ENCODE assay signal across 11 cellular contexts in genomic region chr6:8556370-8557018, GRCh38.
DNase-seq lines count a peak whose midpoint lies in the region; ATAC-seq and TF ChIP-seq lines count a peak whose summit lies in the region.
"Had no signal": no experiment of that assay in that cellular context is flagged by ENCODE, and none has a peak within 500 bp of the region (broad histone marks: within the 10 kb centered on the region; RNA-seq: fewer than 3 reads in every experiment).

No MANE protein-coding gene starts in this region.

- H3K27me3 ChIP-seq in IMR-90 (ENCODE audit: control insufficient read depth, insufficient read depth, low read length) (no peaks in the 10 kb centered on the region), foreskin keratinocyte (no peaks in the 10 kb centered on the region)
- H3K27me3 ChIP-seq: gastroesophageal sphincter had no signal

- WGBS in IMR-90 (ENCODE audit: extremely low coverage in 2 of 2, insufficient read length in 1 of 2), 2 experiments: no CpG with 5 or more reads among the region's 1 CpG

- H3K4me3 ChIP-seq in AG10803 (ENCODE audit: low read length): no peak overlapping the region
- H3K4me3 ChIP-seq in IMR-90 (ENCODE audit: insufficient read depth, low read depth, low read length): no peak overlapping the region
- H3K4me3 ChIP-seq: gastroesophageal sphincter had no signal

- dilution Hi-C loops in IMR-90 (cut with HindIII; ENCODE audit: low sequenced_read_pairs, unreplicated experiment): no loop called here

- H2AK5ac ChIP-seq in IMR-90 (ENCODE audit: low read depth, low read length): no peak overlapping the region

- no peak overlapping the region for H3K56ac ChIP-seq in IMR-90 (ENCODE audit: extremely low read depth, insufficient read depth, low read length)

- TF ChIP-seq CTCF in AG10803 (conservative IDR thresholded peaks at IDR 0.05; ENCODE audit: low read length) (no peak), IMR-90 (conservative IDR thresholded peaks at IDR 0.05; ENCODE audit: low read depth, low read length) (no peak), RWPE1 (conservative IDR thresholded peaks at IDR 0.05; ENCODE audit: low read depth) (no peak), foreskin keratinocyte (conservative IDR thresholded peaks at IDR 0.05) (no peak)

- TF ChIP-seq RAD21 in IMR-90 (IDR thresholded peaks at IDR 0.05; ENCODE audit: low read length): no peak

- H2BK5ac ChIP-seq in IMR-90 (ENCODE audit: low read depth, low read length, poor library complexity, severe bottlenecking): no peak overlapping the region

- H3K4me1 ChIP-seq in IMR-90 (ENCODE audit: control insufficient read depth, insufficient read depth, low read length) (no peaks in the 10 kb centered on the region), foreskin keratinocyte (no peaks in the 10 kb centered on the region)
- H3K4me1 ChIP-seq: gastroesophageal sphincter had no signal

- no peak overlapping the region for H2AFZ ChIP-seq in IMR-90 (replicated peaks; ENCODE audit: low read length, poor library complexity)

- no peak for TF ChIP-seq POLR2A in IMR-90 (IDR thresholded peaks at IDR 0.05; ENCODE audit: low read depth, low read length)

- BruUV-seq in IMR-90 (replicated peaks; lab: Mats Ljungman, UMichigan): no TSS peak

- H3K9me1 ChIP-seq in IMR-90 (ENCODE audit: insufficient read depth, low read length): no peaks in the 10 kb centered on the region

- H3K27ac ChIP-seq in IMR-90 (ENCODE audit: insufficient read depth, low read length): no peak overlapping the region
- no peak overlapping the region for H3K27ac ChIP-seq in RWPE1
- H3K27ac ChIP-seq in foreskin keratinocyte: no peak overlapping the region
- H3K27ac ChIP-seq: gastroesophageal sphincter had no signal

- H3K9me3 ChIP-seq in IMR-90 (ENCODE audit: control insufficient read depth, insufficient read depth, low read length): peaks cover 12% of the 10 kb centered on the region
- H3K9me3 ChIP-seq: gastroesophageal sphincter had no signal

- ATAC-seq in IMR-90 (ENCODE audit: low read depth) (no peak), foreskin keratinocyte (peak; percentile 88), HG03097 (IDR thresholded peaks at IDR 0.05; ENCODE audit: low FRiP score, unreplicated experiment) (no peak)
- ATAC-seq: gastroesophageal sphincter had no signal

- POLR2A ChIA-PET in IMR-90 (lab: Charles Lee; ENCODE audit: unreplicated experiment): no interaction called here
- POLR2A ChIA-PET in RWPE1 (lab: Yijun Ruan, JAX; ENCODE audit: low non-redundant PET): no interaction called here

- H3K79me1 ChIP-seq in IMR-90 (ENCODE audit: low read depth in 1 of 2, low read length in 2 of 2): no peaks in the 10 kb centered on the region

- DNase-seq in AG10803 (ENCODE audit: low read depth): peak; percentile 3
- DNase-seq in IMR-90: peak; percentile 2
- peak; percentile 64 for DNase-seq in RWPE1 (ENCODE audit: low spot score)
- DNase-seq in foreskin keratinocyte: peak; percentile 63 to 80
- DNase-seq in mucosa of gallbladder (ENCODE audit: low spot score): no peak
- DNase-seq in stimulated activated naive CD4-positive, alpha-beta T cell treated with Interleukin-2 at 50 U/mL for 16 hours (lab: John Stamatoyannopoulos, UW): no peak
- no peak for DNase-seq in ureter (ENCODE audit: low spot score)
- DNase-seq: activated CD4-positive, CD25-positive, alpha-beta regulatory T cell treated with anti-CD3 and anti-CD28 coated beads, Interleukin-2, amount 50 U/mL, for 72 hours; activated naive CD8-positive, alpha-beta T cell treated with anti-CD3 and anti-CD28 coated beads, Interleukin-2, amount 10 ng/mL, durations not matched to agents 7 days and 5 days had no signal

- H3K36me3 ChIP-seq in IMR-90 (ENCODE audit: control insufficient read depth, insufficient read depth, low read length): no peaks in the 10 kb centered on the region
- H3K36me3 ChIP-seq: gastroesophageal sphincter had no signal

- H3K4ac ChIP-seq in IMR-90 (ENCODE audit: low read depth, low read length): no peak overlapping the region

- H2AK9ac ChIP-seq in IMR-90 (replicated peaks; ENCODE audit: low read depth, low read length, poor library complexity): no peak overlapping the region

- no peak overlapping the region for H4K5ac ChIP-seq in IMR-90 (ENCODE audit: low read depth, low read length)

- H3K23ac ChIP-seq in IMR-90 (ENCODE audit: low read depth, low read length): no peak overlapping the region

- no peak overlapping the region for H3K14ac ChIP-seq in IMR-90 (replicated peaks; ENCODE audit: low read depth, low read length)

- no peak overlapping the region for H2BK15ac ChIP-seq in IMR-90 (ENCODE audit: low read depth, low read length)

- CTCF ChIA-PET in IMR-90 (lab: Yijun Ruan, JAX): no interaction called here
- CTCF ChIA-PET in RWPE1 (lab: Yijun Ruan, JAX): no interaction called here

- no peak overlapping the region for H2BK120ac ChIP-seq in IMR-90 (ENCODE audit: low read depth, low read length)

- H3K18ac ChIP-seq in IMR-90 (ENCODE audit: low read depth, low read length): no peak overlapping the region

- no peak overlapping the region for H3K4me2 ChIP-seq in IMR-90 (ENCODE audit: low read depth, low read length)

- in situ Hi-C loops in IMR-90 (cut with MboI; ENCODE audit: low sequenced_read_pairs): no loop called here

- H4K20me1 ChIP-seq in IMR-90 (ENCODE audit: insufficient read depth, low read length): no peaks in the 10 kb centered on the region

- H4K8ac ChIP-seq in IMR-90 (ENCODE audit: low read depth in 2 of 2, low read length in 2 of 2): no peak overlapping the region

- H2BK20ac ChIP-seq in IMR-90 (ENCODE audit: low read depth, low read length): no peak overlapping the region

- no peak overlapping the region for H3K9ac ChIP-seq in IMR-90 (ENCODE audit: low read depth, low read length)

- intact Hi-C loops in IMR-90 (cut with micrococcal nuclease): no loop called here

- no peak overlapping the region for H4K91ac ChIP-seq in IMR-90 (ENCODE audit: insufficient read depth, low read depth, low read length)

TF ChIP-seq in IMR-90, 13 proteins besides CTCF, POLR2A, EP300 and RAD21:
- TF ChIP-seq NFE2L2 (IDR thresholded peaks at IDR 0.05; ENCODE audit: low read depth, low read length) (no peak), RCOR1 (IDR thresholded peaks at IDR 0.05; ENCODE audit: insufficient replicate concordance, low read length) (no peak), MXI1 (IDR thresholded peaks at IDR 0.05; ENCODE audit: borderline replicate concordance, low read depth, low read length) (no peak), ELK1 (IDR thresholded peaks at IDR 0.05; ENCODE audit: borderline replicate concordance, low read depth, low read length) (no peak), FOS (IDR thresholded peaks at IDR 0.05; ENCODE audit: low read depth, low read length) (no peak), BHLHE40 (IDR thresholded peaks at IDR 0.05; ENCODE audit: low read depth, low read length) (no peak)
TF ChIP-seq in IMR-90: peak in this region for 0.

Comparison
In these comparisons a context has a peak if more than half of its experiments do, and no peak if none do; other contexts are left out.
1. DNase-seq: peak in AG10803 (single experiment), IMR-90 (single experiment), RWPE1 (single experiment) and foreskin keratinocyte (2 of 2); none in mucosa of gallbladder (single experiment), stimulated activated naive CD4-positive, alpha-beta T cell treated with Interleukin-2 at 50 U/mL for 16 hours (single experiment) and ureter (single experiment).